ENCODE assay signal across 23 cellular contexts in the genomic region with DNA sequence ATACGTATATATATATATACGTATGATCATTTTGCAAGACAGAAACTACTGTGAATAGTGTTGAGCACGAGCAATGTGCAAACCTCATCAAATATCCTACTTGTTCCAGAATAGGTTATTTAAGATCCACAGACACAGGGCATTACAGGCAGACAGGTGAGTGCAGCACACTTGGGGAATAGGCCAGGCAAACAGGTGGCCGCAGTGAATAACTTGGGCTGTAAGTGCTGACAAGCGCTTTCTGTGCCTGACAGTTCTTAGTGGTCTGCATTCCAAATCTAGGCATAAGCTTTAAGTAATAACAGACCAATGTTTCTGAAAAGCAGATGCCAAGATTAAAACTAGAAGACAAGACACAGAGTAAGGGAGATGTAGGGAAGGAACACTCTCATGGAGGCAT.
"Had no signal": no experiment of that assay in that cellular context is flagged by ENCODE, and none has a peak within 500 bp of the region (broad histone marks: within the 10 kb centered on the region; RNA-seq: fewer than 3 reads in every experiment).

No MANE protein-coding gene starts in this region.

- H3K4me1 ChIP-seq: prostate gland had no signal

- DNase-seq: dermis blood vessel endothelial cell; erythroblast; foreskin melanocyte; head of caudate nucleus; kidney; left cardiac atrium; left ventricle myocardium inferior; lower lobe of right lung; mesenchymal stem cell; midbrain; right lobe of liver; stimulated activated CD4-positive, alpha-beta T cell treated with anti-CD3 and anti-CD28 coated beads, Interleukin-4, amount 100 ng/mL, for 1 hour; stimulated activated CD8-positive, alpha-beta memory T cell treated with anti-CD3 and anti-CD28 coated beads, Interleukin-4, amount 100 ng/mL, for 48 hours; stimulated activated naive CD8-positive, alpha-beta T cell treated with anti-CD3 and anti-CD28 coated beads, Interleukin-15, Interleukin-2, amounts not matched to agents 100 U/mL and 50 U/mL, for 24 hours; thyroid gland; uterus had no signal

- H3K4me3 Mint-ChIP-seq: natural killer cell treated with Interleukin-12 subunit alpha and Interleukin-12 subunit beta and Interleukin-15 and Interleukin-18, amount 100 ng/mL, for 72 hours; stimulated activated effector memory CD8-positive, alpha-beta T cell treated with anti-CD3 and anti-CD28 coated beads, Interleukin-12 subunit alpha, Interleukin-12 subunit beta, amount 100 ng/mL, for 72 hours; type B pancreatic cell had no signal

- H3K27me3 Mint-ChIP-seq: type B pancreatic cell had no signal

- H3K36me3 ChIP-seq: left ventricle myocardium inferior, lower lobe of right lung, prostate gland, right lobe of liver, suprapubic skin, thyroid gland, uterus had no signal

- ATAC-seq: left cardiac atrium; lower lobe of right lung; natural killer cell treated with Interleukin-12 subunit alpha and Interleukin-12 subunit beta and Interleukin-15 and Interleukin-18, amount 100 ng/mL, for 72 hours; right lobe of liver; stimulated activated effector memory CD8-positive, alpha-beta T cell treated with anti-CD3 and anti-CD28 coated beads, Interleukin-12 subunit alpha, Interleukin-12 subunit beta, amount 100 ng/mL, for 72 hours; stimulated activated naive CD8-positive, alpha-beta T cell treated with anti-CD3 and anti-CD28 coated beads, Interleukin-15, Interleukin-2, amounts not matched to agents 100 U/mL and 50 U/mL, for 24 hours had no signal

- H3K9me3 Mint-ChIP-seq: natural killer cell treated with Interleukin-12 subunit alpha and Interleukin-12 subunit beta and Interleukin-15 and Interleukin-18, amount 100 ng/mL, for 72 hours; stimulated activated effector memory CD8-positive, alpha-beta T cell treated with anti-CD3 and anti-CD28 coated beads, Interleukin-12 subunit alpha, Interleukin-12 subunit beta, amount 100 ng/mL, for 72 hours; type B pancreatic cell had no signal

- H3K79me2 ChIP-seq: parathyroid adenoma had no signal

- H3K9me3 ChIP-seq: lower lobe of right lung, prostate gland, right lobe of liver, suprapubic skin, thyroid gland, uterus had no signal

- H3K27ac ChIP-seq: left ventricle myocardium inferior, lower lobe of right lung, prostate gland, right lobe of liver, suprapubic skin, uterus had no signal

- H3K4me2 ChIP-seq: hepatocyte had no signal

- H3K4me3 ChIP-seq: hepatocyte, left ventricle myocardium inferior, lower lobe of right lung, prostate gland, right lobe of liver, suprapubic skin, thyroid gland, uterus had no signal

- H3K4me1 Mint-ChIP-seq: stimulated activated effector memory CD8-positive, alpha-beta T cell treated with anti-CD3 and anti-CD28 coated beads, Interleukin-12 subunit alpha, Interleukin-12 subunit beta, amount 100 ng/mL, for 72 hours had no signal

- H2AFZ ChIP-seq: hepatocyte, parathyroid adenoma had no signal

- H3K27me3 ChIP-seq: hepatocyte, right lobe of liver, suprapubic skin, thyroid gland, uterus had no signal

- FAIRE-seq: kidney had no signal

- H3K36me3 Mint-ChIP-seq: natural killer cell treated with Interleukin-12 subunit alpha and Interleukin-12 subunit beta and Interleukin-15 and Interleukin-18, amount 100 ng/mL, for 72 hours; stimulated activated effector memory CD8-positive, alpha-beta T cell treated with anti-CD3 and anti-CD28 coated beads, Interleukin-12 subunit alpha, Interleukin-12 subunit beta, amount 100 ng/mL, for 72 hours had no signal

- H3K9ac ChIP-seq: parathyroid adenoma had no signal

- H3K27ac Mint-ChIP-seq: natural killer cell treated with Interleukin-12 subunit alpha and Interleukin-12 subunit beta and Interleukin-15 and Interleukin-18, amount 100 ng/mL, for 72 hours; stimulated activated effector memory CD8-positive, alpha-beta T cell treated with anti-CD3 and anti-CD28 coated beads, Interleukin-12 subunit alpha, Interleukin-12 subunit beta, amount 100 ng/mL, for 72 hours; type B pancreatic cell had no signal
